14 cellular contexts compared by ENCODE assay signal in genomic region chr6:157751547-157752200, GRCh38.
"Had no signal": no experiment of that assay in that cellular context is flagged by ENCODE, and none has a peak within 500 bp of the region (broad histone marks: within the 10 kb centered on the region; RNA-seq: fewer than 3 reads in every experiment).

No MANE protein-coding gene starts in this region.

- H3K27ac Mint-ChIP-seq: activated CD4-positive, alpha-beta T cell treated with anti-CD3 and anti-CD28 coated beads, Interleukin-2, amount 10 ng/mL, durations not matched to agents 7 days and 5 days; activated naive CD8-positive, alpha-beta T cell treated with anti-CD3 and anti-CD28 coated beads, Interleukin-2, amount 10 ng/mL, durations not matched to agents 7 days and 5 days; activated T-helper 2 cell treated with anti-CD3 and anti-CD28 coated beads, Interferon-gamma antibody, Interleukin-2, Interleukin-4, amounts not matched to agents 10 μg/mL and 5 μg/mL and 100 μg/mL, durations not matched to agents 14 hours and 24 hours and 36 hours had no signal

- H3K4me3 ChIP-seq: lung, mucosa of descending colon, SJSA1, upper lobe of right lung had no signal

- H3K9me3 ChIP-seq: mucosa of descending colon, neutrophil, SJSA1, upper lobe of right lung had no signal

- H3K4me3 Mint-ChIP-seq: activated CD4-positive, alpha-beta T cell treated with anti-CD3 and anti-CD28 coated beads, Interleukin-2, amount 10 ng/mL, durations not matched to agents 7 days and 5 days; activated naive CD8-positive, alpha-beta T cell treated with anti-CD3 and anti-CD28 coated beads, Interleukin-2, amount 10 ng/mL, durations not matched to agents 7 days and 5 days had no signal

- H3K36me3 ChIP-seq: neutrophil, SJSA1, upper lobe of right lung, WERI-Rb-1 had no signal

- ATAC-seq: left colon; mucosa of descending colon; naive thymus-derived CD8-positive, alpha-beta T cell; upper lobe of right lung had no signal

- H3K27ac ChIP-seq: neutrophil, SJSA1, upper lobe of right lung, WERI-Rb-1 had no signal

- H3K27me3 ChIP-seq: SJSA1 had no signal

- DNase-seq: activated CD4-positive, alpha-beta T cell treated with anti-CD3 and anti-CD28 coated beads, Interleukin-2, amount 10 ng/mL, durations not matched to agents 7 days and 5 days; activated naive CD8-positive, alpha-beta T cell treated with anti-CD3 and anti-CD28 coated beads, Interleukin-2, amount 10 ng/mL, durations not matched to agents 7 days and 5 days; foreskin melanocyte; left colon; mucosa of descending colon; naive thymus-derived CD8-positive, alpha-beta T cell; retina; small intestine; upper lobe of right lung; WERI-Rb-1 had no signal

- H3K27me3 Mint-ChIP-seq: naive thymus-derived CD8-positive, alpha-beta T cell had no signal
